In the genomic region with DNA sequence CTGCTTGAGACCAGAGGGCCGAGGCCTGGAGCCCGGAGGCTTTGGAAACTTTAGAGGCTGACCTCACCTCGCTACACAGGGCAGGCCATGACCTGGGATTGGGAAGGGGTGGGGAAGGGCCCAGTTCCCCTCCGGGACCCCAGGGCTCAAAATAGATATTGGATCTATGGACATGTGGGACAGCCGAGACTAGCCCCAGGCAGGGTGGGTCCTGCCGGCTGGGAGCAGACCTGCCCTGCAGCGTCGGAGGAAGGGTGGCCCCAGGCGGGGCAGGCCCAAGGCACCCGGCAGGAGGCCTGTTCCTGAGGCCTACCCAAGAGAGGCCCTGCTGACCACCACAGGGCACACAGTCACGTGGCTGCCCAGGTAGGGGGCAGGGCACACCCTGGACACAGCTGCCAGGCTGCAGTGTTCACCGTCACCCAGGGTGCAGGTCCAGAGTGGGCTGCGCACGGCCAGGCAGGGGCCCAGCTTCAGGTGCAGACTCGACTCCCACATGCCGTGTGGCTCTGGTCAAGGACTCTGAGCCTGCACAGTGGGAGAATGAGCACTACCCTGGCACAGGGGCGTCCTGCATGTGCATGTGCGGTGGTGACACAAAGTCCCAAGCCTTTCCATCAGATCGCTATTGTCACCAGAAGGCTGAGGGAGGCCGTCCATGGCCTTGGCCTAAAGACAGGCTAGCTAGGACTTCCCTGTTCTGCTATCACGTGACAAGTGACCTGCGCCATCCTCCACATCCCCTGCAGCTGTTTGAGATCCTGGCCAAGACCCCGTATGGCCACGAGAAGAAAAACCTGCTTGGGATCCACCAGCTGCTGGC, we compare ENCODE assay signal across 1 cellular context.
TF ChIP-seq lines count a peak whose summit lies in the region.

No MANE protein-coding gene starts in this region.

TF ChIP-seq in HepG2, 621 proteins besides CTCF, POLR2A, EP300 and RAD21 (continued from another document):
- TF ChIP-seq, protein P1, sequence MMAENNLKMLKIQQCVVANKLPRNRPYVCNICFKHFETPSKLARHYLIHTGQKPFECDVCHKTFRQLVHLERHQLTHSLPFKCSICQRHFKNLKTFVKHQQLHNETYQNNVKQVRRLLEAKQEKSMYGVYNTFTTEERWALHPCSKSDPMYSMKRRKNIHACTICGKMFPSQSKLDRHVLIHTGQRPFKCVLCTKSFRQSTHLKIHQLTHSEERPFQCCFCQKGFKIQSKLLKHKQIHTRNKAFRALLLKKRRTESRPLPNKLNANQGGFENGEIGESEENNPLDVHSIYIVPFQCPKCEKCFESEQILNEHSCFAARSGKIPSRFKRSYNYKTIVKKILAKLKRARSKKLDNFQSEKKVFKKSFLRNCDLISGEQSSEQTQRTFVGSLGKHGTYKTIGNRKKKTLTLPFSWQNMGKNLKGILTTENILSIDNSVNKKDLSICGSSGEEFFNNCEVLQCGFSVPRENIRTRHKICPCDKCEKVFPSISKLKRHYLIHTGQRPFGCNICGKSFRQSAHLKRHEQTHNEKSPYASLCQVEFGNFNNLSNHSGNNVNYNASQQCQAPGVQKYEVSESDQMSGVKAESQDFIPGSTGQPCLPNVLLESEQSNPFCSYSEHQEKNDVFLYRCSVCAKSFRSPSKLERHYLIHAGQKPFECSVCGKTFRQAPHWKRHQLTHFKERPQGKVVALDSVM (CRISPR knock-in tag; IDR thresholded peaks at IDR 0.05): peak; percentile 43; the same call in 1 of the 2 replicates
- TF ChIP-seq SRSF9 (IDR thresholded peaks at IDR 0.05; ENCODE audit: borderline replicate concordance, insufficient read depth, low read depth, low read length, poor library complexity, severe bottlenecking): no peak
- no peak for TF ChIP-seq SMC3 (IDR thresholded peaks at IDR 0.05; ENCODE audit: low read length)
- 0 out of 2 replicates have a peak, but pooled peaks have one; percentile 46 for TF ChIP-seq MTA1 (CRISPR knock-in tag; IDR thresholded peaks at IDR 0.05; ENCODE audit: borderline replicate concordance)
- no peak for TF ChIP-seq ZNF644 (CRISPR knock-in tag; IDR thresholded peaks at IDR 0.05; ENCODE audit: low read depth)
